Comparison of ENCODE assay signal across 17 cellular contexts in genomic region chr2:176418768-176419167, GRCh38.
"Had no signal": no experiment of that assay in that cellular context is flagged by ENCODE, and none has a peak within 500 bp of the region (broad histone marks: within the 10 kb centered on the region; RNA-seq: fewer than 3 reads in every experiment).

No MANE protein-coding gene starts in this region.

- ATAC-seq: left ventricle myocardium superior had no signal

- H3K9me3 ChIP-seq: right atrium auricular region, tibial nerve, vagina had no signal

- H3K79me2 ChIP-seq: hepatocyte had no signal

- DNase-seq: activated CD4-positive, alpha-beta T cell treated with anti-CD3 and anti-CD28 coated beads for 1 hour; activated CD4-positive, alpha-beta T cell treated with anti-CD3 and anti-CD28 coated beads, Interleukin-2, amount 50 U/mL, for 48 hours; activated naive CD4-positive, alpha-beta T cell treated with anti-CD3 and anti-CD28 coated beads, Interleukin-2, amount 10 ng/mL, durations not matched to agents 7 days and 5 days; activated T-cell treated with anti-CD3 and anti-CD28 coated beads, Interleukin-2, amount 50 U/mL, for 24 hours; effector memory CD4-positive, alpha-beta T cell; left ventricle myocardium superior; nucleus accumbens; stimulated activated CD4-positive, alpha-beta T cell treated with anti-CD3 and anti-CD28 coated beads, Interleukin-4, amount 100 ng/mL, for 24 hours; stimulated activated naive CD4-positive, alpha-beta T cell had no signal

- FAIRE-seq: keratinocyte had no signal

- H3K36me3 ChIP-seq: right atrium auricular region, tibial nerve, vagina had no signal

- H2AFZ ChIP-seq: hepatocyte had no signal

- H3K27ac ChIP-seq: epithelial cell of prostate, right atrium auricular region, vagina, VCaP had no signal

- H3K27me3 ChIP-seq: hepatocyte, right atrium auricular region, vagina had no signal

- H3K4me3 ChIP-seq: hepatocyte, right atrium auricular region, skin epidermis, tibial nerve, vagina had no signal

- H3K4me1 ChIP-seq: right atrium auricular region, tibial nerve, vagina had no signal

- H3K4me2 ChIP-seq: hepatocyte had no signal
